ENCODE assay signal across 8 cellular contexts in the genomic region with DNA sequence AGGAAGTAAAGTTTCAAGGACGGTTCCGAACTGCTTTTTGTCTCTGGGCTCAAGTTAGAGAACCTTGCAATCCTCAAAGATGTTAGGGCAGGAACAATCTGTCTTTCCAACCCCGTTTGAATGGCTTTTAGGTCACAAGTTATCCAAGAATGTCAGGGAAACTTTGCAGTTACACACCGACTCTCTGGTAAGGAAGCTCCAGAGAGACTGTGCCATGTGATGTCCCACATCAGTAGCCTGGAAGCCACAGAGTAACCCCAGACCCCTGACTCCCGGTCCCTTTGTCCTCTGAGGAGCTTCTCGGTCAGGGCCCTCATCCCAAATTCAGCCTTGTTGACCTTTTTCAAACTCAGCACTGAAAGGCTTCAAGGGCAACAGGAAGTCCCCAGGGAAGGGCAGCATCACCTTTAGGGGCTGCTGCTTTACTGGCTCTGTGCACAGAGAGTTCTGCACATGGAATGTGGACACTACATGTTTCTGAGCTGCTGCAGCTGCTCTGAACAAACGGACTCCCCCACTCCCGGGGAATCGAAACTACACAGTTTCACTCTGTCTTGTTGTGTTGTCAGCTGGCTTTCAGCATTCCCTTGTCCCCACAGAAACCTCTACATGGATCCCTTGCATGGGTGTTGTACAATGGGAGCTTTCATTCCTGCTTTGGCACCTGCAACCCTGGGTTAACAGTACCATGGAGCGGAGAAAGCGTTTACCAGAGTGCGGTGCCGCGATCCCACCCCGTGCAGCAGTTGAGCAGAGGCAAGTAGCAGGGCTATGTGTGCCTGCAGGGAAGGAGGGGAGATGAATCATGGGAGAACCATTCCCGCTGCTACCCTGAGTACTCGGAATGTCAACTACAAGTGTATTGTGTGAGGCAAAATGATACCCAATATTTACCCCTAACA.
DNase-seq lines count a peak whose midpoint lies in the region; ATAC-seq and TF ChIP-seq lines count a peak whose summit lies in the region.

No MANE protein-coding gene starts in this region.

- no peaks in the 10 kb centered on the region for H3K9me3 ChIP-seq in T-helper 17 cell (ENCODE audit: control insufficient read depth, low read length, poor library complexity, severe bottlenecking)

- H3K4me3 Mint-ChIP-seq in T-helper 17 cell, result no peak overlapping the region
- H3K4me3 Mint-ChIP-seq in activated naive CD8-positive, alpha-beta T cell treated with anti-CD3 and anti-CD28 coated beads, Interleukin-2, amount 50 U/mL, for 24 hours, result no peak overlapping the region

- peaks cover 3% of the 10 kb centered on the region for H3K36me3 Mint-ChIP-seq in T-helper 17 cell (ENCODE audit: low read depth)
- no peaks in the 10 kb centered on the region for H3K36me3 Mint-ChIP-seq in activated naive CD8-positive, alpha-beta T cell treated with anti-CD3 and anti-CD28 coated beads, Interleukin-2, amount 50 U/mL, for 24 hours (ENCODE audit: low read depth)

- DNase-seq in COLO829 (ENCODE audit: low spot score) (peak; percentile 37), RPMI7951 (ENCODE audit: low read depth) (peak; percentile 94), fibroblast of pulmonary artery (ENCODE audit: low read depth) (peak; percentile 76), occipital lobe (lab: John Stamatoyannopoulos, UW) (peak; percentile 21), T-helper 17 cell (no peak), NCI-H446 treated with DMSO at 0.1 percent for 48 hours (lab: John Stamatoyannopoulos, UW) (no peak)
- DNase-seq in activated naive CD8-positive, alpha-beta T cell treated with anti-CD3 and anti-CD28 coated beads, Interleukin-2, amount 50 U/mL, for 24 hours, result no peak

- ATAC-seq in HG03457 (IDR thresholded peaks at IDR 0.05; ENCODE audit: unreplicated experiment) (no peak), T-helper 17 cell (no peak)
- ATAC-seq in activated naive CD8-positive, alpha-beta T cell treated with anti-CD3 and anti-CD28 coated beads, Interleukin-2, amount 50 U/mL, for 24 hours, result no peak

- no peak for TF ChIP-seq CTCF in fibroblast of pulmonary artery (IDR thresholded peaks at IDR 0.05; ENCODE audit: low read length, missing control alignments)

- no peak overlapping the region for H3K4me3 ChIP-seq in fibroblast of pulmonary artery (replicated peaks; ENCODE audit: low read depth, low read length)

- no peak overlapping the region for H3K27ac Mint-ChIP-seq in T-helper 17 cell
- no peak overlapping the region for H3K27ac Mint-ChIP-seq in activated naive CD8-positive, alpha-beta T cell treated with anti-CD3 and anti-CD28 coated beads, Interleukin-2, amount 50 U/mL, for 24 hours

- H3K27me3 Mint-ChIP-seq in T-helper 17 cell, result peaks cover 59% of the 10 kb centered on the region
- peaks cover 23% of the 10 kb centered on the region for H3K27me3 Mint-ChIP-seq in activated naive CD8-positive, alpha-beta T cell treated with anti-CD3 and anti-CD28 coated beads, Interleukin-2, amount 50 U/mL, for 24 hours

- H3K4me1 Mint-ChIP-seq in T-helper 17 cell, result peaks cover 8% of the 10 kb centered on the region
- peaks cover 4% of the 10 kb centered on the region for H3K4me1 Mint-ChIP-seq in activated naive CD8-positive, alpha-beta T cell treated with anti-CD3 and anti-CD28 coated beads, Interleukin-2, amount 50 U/mL, for 24 hours

- no peaks in the 10 kb centered on the region for H3K9me3 Mint-ChIP-seq in activated naive CD8-positive, alpha-beta T cell treated with anti-CD3 and anti-CD28 coated beads, Interleukin-2, amount 50 U/mL, for 24 hours

Comparison
In these comparisons a context has a peak if more than half of its experiments do, and no peak if none do; other contexts are left out.
1. DNase-seq: peak in COLO829 (single experiment), RPMI7951 (single experiment), fibroblast of pulmonary artery (single experiment) and occipital lobe (single experiment); none in T-helper 17 cell (0 of 3), activated naive CD8-positive, alpha-beta T cell treated with anti-CD3 and anti-CD28 coated beads, Interleukin-2, amount 50 U/mL, for 24 hours (single experiment) and NCI-H446 treated with DMSO at 0.1 percent for 48 hours (single experiment).